In the genomic region with DNA sequence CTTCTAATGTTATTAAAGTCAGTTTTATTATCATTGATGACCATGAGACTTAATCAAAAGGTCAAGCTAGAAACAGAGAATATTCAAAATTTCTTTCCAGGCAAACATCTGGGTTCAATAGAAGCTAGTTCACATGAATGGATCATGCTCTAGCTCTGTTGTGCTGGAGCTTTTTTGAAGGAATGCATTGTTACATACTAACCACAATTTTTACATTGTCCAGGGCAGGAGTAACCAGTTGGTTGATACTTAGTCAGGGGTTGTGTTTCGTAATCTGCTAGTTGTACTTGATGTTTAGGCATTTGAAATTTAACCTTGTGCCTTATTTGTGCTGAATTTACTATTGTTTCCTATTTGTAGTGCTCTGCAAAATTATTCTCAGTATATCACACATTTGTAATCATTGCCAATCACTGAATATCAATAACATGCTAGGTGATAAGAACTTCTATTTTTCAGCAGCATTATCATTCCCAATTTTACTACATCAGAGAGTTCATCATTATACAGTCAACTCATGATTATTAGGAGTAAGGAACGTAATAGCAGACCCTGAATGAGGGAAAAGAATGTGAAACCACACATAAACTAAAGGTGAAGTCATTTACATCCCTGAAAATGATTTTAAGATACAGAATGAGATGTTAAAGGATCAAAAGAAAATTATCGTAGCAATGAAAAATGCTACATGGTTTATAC, we compare ENCODE assay signal across 13 cellular contexts. TPM values are rescaled to one million over a fixed set of nuclear protein-coding genes. Genes with fewer than 3 reads are reported as not detected.
DNase-seq lines count a peak whose midpoint lies in the region; TF ChIP-seq lines count a peak whose summit lies in the region.
"Had no signal": no experiment of that assay in that cellular context is flagged by ENCODE, and none has a peak within 500 bp of the region (broad histone marks: within the 10 kb centered on the region; RNA-seq: fewer than 3 reads in every experiment).

No MANE protein-coding gene starts in this region.

- H3K36me3 Mint-ChIP-seq in MCF 10A (ENCODE audit: insufficient read depth, unreplicated experiment) (no peaks in the 10 kb centered on the region), immature natural killer cell (no peaks in the 10 kb centered on the region)

- H3K9me3 ChIP-seq in breast epithelium (no peaks in the 10 kb centered on the region), vagina (no peaks in the 10 kb centered on the region)

- H3K27me3 ChIP-seq in breast epithelium = no peaks in the 10 kb centered on the region
- no peaks in the 10 kb centered on the region for H3K27me3 ChIP-seq in vagina
- H3K27me3 ChIP-seq in H7 (ENCODE audit: control insufficient read depth, insufficient read depth, low read length) = no peaks in the 10 kb centered on the region

- H3K27ac Mint-ChIP-seq in MCF 10A (ENCODE audit: low read depth, unreplicated experiment) (no peak overlapping the region), immature natural killer cell (no peak overlapping the region)

- POLR2A ChIA-PET in MCF 10A (lab: Yijun Ruan, JAX) = interaction anchor here (0.8 to 2.2 kb wide), 6 partner anchors 9 to 462 kb away, joined by 3 to 14 read pairs (median 4); partner anchors contain the start of gene THOC5

- no peaks in the 10 kb centered on the region for H3K27me3 Mint-ChIP-seq in MCF 10A (ENCODE audit: insufficient read depth, unreplicated experiment)
- H3K27me3 Mint-ChIP-seq in immature natural killer cell (ENCODE audit: low read depth in 3 of 3) = peaks cover 0 to 3% (median 0%) of the 10 kb centered on the region in 3 donors

- intact Hi-C loops in MCF 10A (cut with micrococcal nuclease) (loop anchor here (1.0 kb wide), 1 partner anchor 9 kb away; no protein-coding TSS in a partner anchor), breast epithelium (cut with DNase I; ENCODE audit: low total_unique reads) (no loop called here), vagina (cut with DNase I) (loop anchor here (10.0 kb wide), 1 partner anchor 458 kb away; the partner anchor contains the start of gene HORMAD2)

- DNase-seq in MCF 10A (ENCODE audit: unreplicated experiment) (peak; percentile 67), breast epithelium (ENCODE audit: low spot score in 2 of 2) (no peak), fibroblast of the conjunctiva (ENCODE audit: low read depth) (peak; percentile 85), vagina (ENCODE audit: extremely low spot score in 2 of 2) (no peak), immature natural killer cell (no peak), dermis blood vessel endothelial cell (no peak), H7 (no peak)
- DNase-seq: activated CD4-positive, alpha-beta T cell treated with anti-CD3 and anti-CD28 coated beads, Interleukin-2, amount 50 U/mL, for 1 hour; DND-41; hypothalamus; midbrain; NCI-H1694 treated with DMSO at 0.1 percent for 48 hours had no signal

- no peaks in the 10 kb centered on the region for H3K9me3 Mint-ChIP-seq in MCF 10A (ENCODE audit: unreplicated experiment)
- H3K9me3 Mint-ChIP-seq in immature natural killer cell = no peaks in the 10 kb centered on the region

- H3K4me3 ChIP-seq in breast epithelium (no peak overlapping the region), vagina (no peak overlapping the region), H7 (ENCODE audit: insufficient read depth, low read depth, low read length) (no peak overlapping the region)

- H3K36me3 ChIP-seq in breast epithelium (no peaks in the 10 kb centered on the region), vagina (no peaks in the 10 kb centered on the region), H7 (replicated peaks; ENCODE audit: control insufficient read depth, insufficient read depth, low read length) (no peaks in the 10 kb centered on the region)

- CTCF ChIA-PET in MCF 10A (lab: Yijun Ruan, JAX) = interaction anchor here (0.7 to 2.3 kb wide), 14 partner anchors 10 to 378 kb away, joined by 3 to 39 read pairs (median 4); no protein-coding TSS in a partner anchor

- H3K4me1 ChIP-seq in breast epithelium (peaks cover 4 to 28% of the 10 kb centered on the region in 2 donors), vagina (peaks cover 41% of the 10 kb centered on the region)

- peak overlapping the region; percentile 11 for H3K4me3 Mint-ChIP-seq in MCF 10A (ENCODE audit: unreplicated experiment)
- no peak overlapping the region for H3K4me3 Mint-ChIP-seq in immature natural killer cell

- no TSS peak for BruUV-seq in MCF 10A (replicated peaks; lab: Mats Ljungman, UMichigan)

- H3K27ac ChIP-seq in breast epithelium = peak overlapping the region in 1 of 2 donors; percentile 50
- peak overlapping the region; percentile 32 for H3K27ac ChIP-seq in VCaP
- H3K27ac ChIP-seq in vagina = peak overlapping the region; percentile 46

- TF ChIP-seq POLR2A in breast epithelium (IDR thresholded peaks at IDR 0.05) (no peak), vagina (IDR thresholded peaks at IDR 0.05) (no peak)

- H3K4me1 Mint-ChIP-seq in MCF 10A (ENCODE audit: insufficient read depth, unreplicated experiment) = peaks cover 54% of the 10 kb centered on the region
- H3K4me1 Mint-ChIP-seq in immature natural killer cell = peaks cover 43 to 56% of the 10 kb centered on the region in 2 donors

- TF ChIP-seq CTCF in MCF 10A (IDR thresholded peaks at IDR 0.05; ENCODE audit: unreplicated experiment) = no peak
- TF ChIP-seq CTCF in breast epithelium (IDR thresholded peaks at IDR 0.05) = no peak
- TF ChIP-seq CTCF in VCaP (conservative IDR thresholded peaks at IDR 0.05) = no peak
- no peak for TF ChIP-seq CTCF in vagina (IDR thresholded peaks at IDR 0.05)

RNA-seq across cellular contexts. Expression of gene NF2, which starts 23.2 kb away (rescaled TPM):
- total RNA-seq in MCF 10A (2022) (92.4 and 98.3 TPM in 2 replicates), breast epithelium (10 to 100 TPM; 21.1 to 36.1 (median 31.8) TPM), vagina (15.7 TPM), dermis blood vessel endothelial cell (66.4 and 103 TPM in 2 replicates)
- polyA plus RNA-seq in immature natural killer cell = 10 to 100 TPM; 12.9 to 34.1 (median 15.6) TPM
- total RNA-seq in H7 (2014; rRNA removed; shearing (Covaris generic)) = 52.0 and 56.5 TPM in 2 replicates

RNA-seq across cellular contexts. Expression of gene NIPSNAP1, which starts 45.7 kb away (rescaled TPM):
- total RNA-seq in MCF 10A (2022) (23.4 and 27.2 TPM in 2 replicates), breast epithelium (10 to 100 TPM in 2 of 3 donors, 1 to 10 TPM in 1; 7.4 to 29.3 (median 28.5) TPM), vagina (27.5 TPM), dermis blood vessel endothelial cell (28.2 and 47.0 TPM in 2 replicates)
- 10 to 100 TPM; 44.5 to 60.5 (median 47.6) TPM for polyA plus RNA-seq in immature natural killer cell
- total RNA-seq in H7 (2014; rRNA removed; shearing (Covaris generic)) = 295 and 354 TPM in 2 replicates

Comparison
In these comparisons a context has a peak if more than half of its experiments do, and no peak if none do; other contexts are left out.
1. DNase-seq: peak in MCF 10A (single experiment) and fibroblast of the conjunctiva (single experiment); none in breast epithelium (0 of 2), vagina (0 of 2), immature natural killer cell (0 of 3), dermis blood vessel endothelial cell (single experiment) and H7 (single experiment).